1 cellular context compared by ENCODE assay signal in the genomic region with DNA sequence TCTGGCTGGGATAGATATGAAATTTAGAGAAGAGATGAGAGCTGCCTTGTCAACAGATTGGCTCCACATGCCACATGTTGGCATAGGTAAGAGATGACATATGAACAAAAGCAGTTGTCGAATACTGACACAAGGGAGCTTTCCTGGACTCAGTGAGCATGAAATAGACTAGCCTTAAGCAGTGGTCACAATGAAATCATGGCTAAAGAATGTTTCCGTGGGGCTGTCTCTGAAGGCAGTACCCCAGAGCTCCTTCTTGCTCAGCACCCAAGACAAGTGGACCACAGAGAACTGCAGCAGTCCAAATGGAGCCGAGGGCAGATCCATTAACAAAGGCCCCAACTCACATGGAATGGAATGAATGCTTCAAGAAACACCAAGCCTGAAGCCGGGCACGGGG.
TF ChIP-seq lines count a peak whose summit lies in the region.

No MANE protein-coding gene starts in this region.

TF ChIP-seq in GM23338, 12 proteins besides CTCF, POLR2A, EP300 and RAD21 (continued from another document):
- TF ChIP-seq, protein P1, sequence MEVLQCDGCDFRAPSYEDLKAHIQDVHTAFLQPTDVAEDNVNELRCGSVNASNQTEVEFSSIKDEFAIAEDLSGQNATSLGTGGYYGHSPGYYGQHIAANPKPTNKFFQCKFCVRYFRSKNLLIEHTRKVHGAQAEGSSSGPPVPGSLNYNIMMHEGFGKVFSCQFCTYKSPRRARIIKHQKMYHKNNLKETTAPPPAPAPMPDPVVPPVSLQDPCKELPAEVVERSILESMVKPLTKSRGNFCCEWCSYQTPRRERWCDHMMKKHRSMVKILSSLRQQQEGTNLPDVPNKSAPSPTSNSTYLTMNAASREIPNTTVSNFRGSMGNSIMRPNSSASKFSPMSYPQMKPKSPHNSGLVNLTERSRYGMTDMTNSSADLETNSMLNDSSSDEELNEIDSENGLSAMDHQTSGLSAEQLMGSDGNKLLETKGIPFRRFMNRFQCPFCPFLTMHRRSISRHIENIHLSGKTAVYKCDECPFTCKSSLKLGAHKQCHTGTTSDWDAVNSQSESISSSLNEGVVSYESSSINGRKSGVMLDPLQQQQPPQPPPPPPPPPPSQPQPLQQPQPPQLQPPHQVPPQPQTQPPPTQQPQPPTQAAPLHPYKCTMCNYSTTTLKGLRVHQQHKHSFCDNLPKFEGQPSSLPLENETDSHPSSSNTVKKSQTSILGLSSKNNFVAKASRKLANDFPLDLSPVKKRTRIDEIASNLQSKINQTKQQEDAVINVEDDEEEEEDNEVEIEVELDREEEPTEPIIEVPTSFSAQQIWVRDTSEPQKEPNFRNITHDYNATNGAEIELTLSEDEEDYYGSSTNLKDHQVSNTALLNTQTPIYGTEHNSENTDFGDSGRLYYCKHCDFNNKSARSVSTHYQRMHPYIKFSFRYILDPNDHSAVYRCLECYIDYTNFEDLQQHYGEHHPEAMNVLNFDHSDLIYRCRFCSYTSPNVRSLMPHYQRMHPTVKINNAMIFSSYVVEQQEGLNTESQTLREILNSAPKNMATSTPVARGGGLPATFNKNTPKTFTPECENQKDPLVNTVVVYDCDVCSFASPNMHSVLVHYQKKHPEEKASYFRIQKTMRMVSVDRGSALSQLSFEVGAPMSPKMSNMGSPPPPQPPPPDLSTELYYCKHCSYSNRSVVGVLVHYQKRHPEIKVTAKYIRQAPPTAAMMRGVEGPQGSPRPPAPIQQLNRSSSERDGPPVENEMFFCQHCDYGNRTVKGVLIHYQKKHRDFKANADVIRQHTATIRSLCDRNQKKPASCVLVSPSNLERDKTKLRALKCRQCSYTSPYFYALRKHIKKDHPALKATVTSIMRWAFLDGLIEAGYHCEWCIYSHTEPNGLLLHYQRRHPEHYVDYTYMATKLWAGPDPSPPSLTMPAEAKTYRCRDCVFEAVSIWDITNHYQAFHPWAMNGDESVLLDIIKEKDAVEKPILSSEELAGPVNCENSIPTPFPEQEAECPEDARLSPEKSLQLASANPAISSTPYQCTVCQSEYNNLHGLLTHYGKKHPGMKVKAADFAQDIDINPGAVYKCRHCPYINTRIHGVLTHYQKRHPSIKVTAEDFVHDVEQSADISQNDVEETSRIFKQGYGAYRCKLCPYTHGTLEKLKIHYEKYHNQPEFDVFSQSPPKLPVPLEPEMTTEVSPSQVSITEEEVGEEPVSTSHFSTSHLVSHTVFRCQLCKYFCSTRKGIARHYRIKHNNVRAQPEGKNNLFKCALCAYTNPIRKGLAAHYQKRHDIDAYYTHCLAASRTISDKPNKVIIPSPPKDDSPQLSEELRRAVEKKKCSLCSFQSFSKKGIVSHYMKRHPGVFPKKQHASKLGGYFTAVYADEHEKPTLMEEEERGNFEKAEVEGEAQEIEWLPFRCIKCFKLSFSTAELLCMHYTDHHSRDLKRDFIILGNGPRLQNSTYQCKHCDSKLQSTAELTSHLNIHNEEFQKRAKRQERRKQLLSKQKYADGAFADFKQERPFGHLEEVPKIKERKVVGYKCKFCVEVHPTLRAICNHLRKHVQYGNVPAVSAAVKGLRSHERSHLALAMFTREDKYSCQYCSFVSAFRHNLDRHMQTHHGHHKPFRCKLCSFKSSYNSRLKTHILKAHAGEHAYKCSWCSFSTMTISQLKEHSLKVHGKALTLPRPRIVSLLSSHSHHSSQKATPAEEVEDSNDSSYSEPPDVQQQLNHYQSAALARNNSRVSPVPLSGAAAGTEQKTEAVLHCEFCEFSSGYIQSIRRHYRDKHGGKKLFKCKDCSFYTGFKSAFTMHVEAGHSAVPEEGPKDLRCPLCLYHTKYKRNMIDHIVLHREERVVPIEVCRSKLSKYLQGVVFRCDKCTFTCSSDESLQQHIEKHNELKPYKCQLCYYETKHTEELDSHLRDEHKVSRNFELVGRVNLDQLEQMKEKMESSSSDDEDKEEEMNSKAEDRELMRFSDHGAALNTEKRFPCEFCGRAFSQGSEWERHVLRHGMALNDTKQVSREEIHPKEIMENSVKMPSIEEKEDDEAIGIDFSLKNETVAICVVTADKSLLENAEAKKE (CRISPR knock-in tag; IDR thresholded peaks at IDR 0.05), result no peak
